In the genomic region with DNA sequence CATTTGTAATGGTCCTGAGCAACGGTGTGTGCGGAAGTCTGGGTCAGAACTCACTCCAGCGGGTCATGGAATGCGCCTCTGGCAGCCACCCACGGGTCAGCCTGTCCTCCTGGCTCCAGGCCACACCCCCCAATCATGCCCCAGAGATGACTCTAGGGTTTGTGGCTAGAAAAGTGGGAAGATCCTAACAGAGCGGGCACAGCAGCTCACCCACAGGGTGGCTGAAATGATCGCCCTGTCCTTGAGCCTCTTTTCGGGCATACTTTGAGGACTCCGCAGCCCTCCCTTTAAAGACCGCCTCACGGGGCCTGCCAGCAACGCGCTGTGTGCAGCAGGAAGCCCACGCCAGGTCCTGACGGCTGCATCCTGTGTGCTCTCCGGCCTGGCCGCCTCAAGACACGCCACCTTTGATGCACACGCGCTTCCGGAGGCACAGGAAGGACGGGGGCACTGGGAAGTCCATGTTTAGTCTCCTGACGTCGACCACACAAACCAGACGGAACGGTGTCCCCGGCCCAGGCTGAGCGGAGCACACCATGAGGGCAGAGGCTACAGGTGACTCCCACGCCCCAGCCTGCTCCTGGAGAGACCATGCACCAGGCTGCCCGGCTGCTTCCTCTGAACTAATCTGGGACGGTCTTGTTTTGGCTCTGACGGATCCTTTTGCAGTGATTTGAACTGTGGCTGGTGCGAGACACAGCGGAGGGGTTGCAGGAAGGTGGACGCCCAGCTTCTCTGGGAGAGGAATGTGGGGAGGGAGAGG, we compare ENCODE assay signal across 1 cellular context.
TF ChIP-seq lines count a peak whose summit lies in the region.

No MANE protein-coding gene starts in this region.

TF ChIP-seq in liver, 16 proteins besides CTCF, POLR2A, EP300 and RAD21 (continued from another document):
- TF ChIP-seq HNF4A (conservative IDR thresholded peaks at IDR 0.05) = no peak
- TF ChIP-seq JUND (IDR thresholded peaks at IDR 0.05) = no peak
- peak; percentile 66 for TF ChIP-seq NR2F2 (IDR thresholded peaks at IDR 0.05)
- no peak for TF ChIP-seq EGR1 (IDR thresholded peaks at IDR 0.05; ENCODE audit: low read depth in 2 of 2)
